14 cellular contexts compared by ENCODE assay signal in genomic region chr18:25223899-25224607, GRCh38.
"Had no signal": no experiment of that assay in that cellular context is flagged by ENCODE, and none has a peak within 500 bp of the region (broad histone marks: within the 10 kb centered on the region; RNA-seq: fewer than 3 reads in every experiment).

No MANE protein-coding gene starts in this region.

- H3K36me3 Mint-ChIP-seq: activated CD4-positive, alpha-beta memory T cell treated with anti-CD3 and anti-CD28 coated beads for 36 hours; natural killer cell; stimulated activated effector memory CD8-positive, alpha-beta T cell treated with anti-CD3 and anti-CD28 coated beads, Interleukin-12 subunit alpha, Interleukin-12 subunit beta, amount 100 ng/mL, for 72 hours had no signal

- H3K4me3 ChIP-seq: colonic mucosa, gastroesophageal sphincter, sigmoid colon, thyroid gland had no signal

- H3K27me3 Mint-ChIP-seq: activated CD4-positive, alpha-beta memory T cell treated with anti-CD3 and anti-CD28 coated beads for 36 hours; activated CD4-positive, alpha-beta T cell treated with anti-CD3 and anti-CD28 coated beads for 36 hours; activated T-cell treated with anti-CD3 and anti-CD28 coated beads, Interleukin-2, amount 50 U/mL, for 24 hours had no signal

- H3K27ac ChIP-seq: colonic mucosa, gastroesophageal sphincter, sigmoid colon, thyroid gland had no signal

- H3K27me3 ChIP-seq: colonic mucosa, gastroesophageal sphincter, sigmoid colon, thyroid gland had no signal

- H3K9me3 ChIP-seq: colonic mucosa, gastroesophageal sphincter, sigmoid colon, thyroid gland had no signal

- H3K36me3 ChIP-seq: colonic mucosa, sigmoid colon had no signal

- H3K27ac Mint-ChIP-seq: activated CD4-positive, alpha-beta memory T cell treated with anti-CD3 and anti-CD28 coated beads for 36 hours; activated CD4-positive, alpha-beta T cell treated with anti-CD3 and anti-CD28 coated beads for 36 hours; activated T-cell treated with anti-CD3 and anti-CD28 coated beads, Interleukin-2, amount 50 U/mL, for 24 hours; natural killer cell; progenitor cell of endocrine pancreas; stimulated activated effector memory CD8-positive, alpha-beta T cell treated with anti-CD3 and anti-CD28 coated beads, Interleukin-12 subunit alpha, Interleukin-12 subunit beta, amount 100 ng/mL, for 72 hours; T-helper 1 cell treated with Interleukin-12 subunit alpha and Interleukin-12 subunit beta and Interleukin-4 antibody, amounts not matched to agents 30 μg/mL and 1 μg/mL, for 36 hours had no signal

- H3K9me3 Mint-ChIP-seq: activated CD4-positive, alpha-beta memory T cell treated with anti-CD3 and anti-CD28 coated beads for 36 hours; activated T-cell treated with anti-CD3 and anti-CD28 coated beads, Interleukin-2, amount 50 U/mL, for 24 hours; natural killer cell; stimulated activated effector memory CD8-positive, alpha-beta T cell treated with anti-CD3 and anti-CD28 coated beads, Interleukin-12 subunit alpha, Interleukin-12 subunit beta, amount 100 ng/mL, for 72 hours; T-helper 1 cell treated with Interleukin-12 subunit alpha and Interleukin-12 subunit beta and Interleukin-4 antibody, amounts not matched to agents 30 μg/mL and 1 μg/mL, for 36 hours had no signal

- H3K4me1 Mint-ChIP-seq: activated CD4-positive, alpha-beta T cell treated with anti-CD3 and anti-CD28 coated beads for 36 hours; stimulated activated effector memory CD8-positive, alpha-beta T cell treated with anti-CD3 and anti-CD28 coated beads, Interleukin-12 subunit alpha, Interleukin-12 subunit beta, amount 100 ng/mL, for 72 hours had no signal

- H3K4me1 ChIP-seq: colonic mucosa, thyroid gland had no signal

- DNase-seq: activated CD4-positive, alpha-beta memory T cell treated with anti-CD3 and anti-CD28 coated beads for 36 hours; activated CD4-positive, alpha-beta T cell treated with anti-CD3 and anti-CD28 coated beads for 36 hours; activated naive CD4-positive, alpha-beta T cell treated with anti-CD3 and anti-CD28 coated beads, Interleukin-2, amount 50 U/mL, for 16 hours; activated T-cell treated with anti-CD3 and anti-CD28 coated beads, Interleukin-2, amount 50 U/mL, for 24 hours; colonic mucosa; natural killer cell; nucleus accumbens; sigmoid colon; stimulated activated CD4-positive, alpha-beta T cell treated with anti-CD3 and anti-CD28 coated beads, Interleukin-1b, Interleukin-23, amount 100 ng/mL, for 48 hours; thyroid gland had no signal

- H3K4me3 Mint-ChIP-seq: activated CD4-positive, alpha-beta memory T cell treated with anti-CD3 and anti-CD28 coated beads for 36 hours; activated CD4-positive, alpha-beta T cell treated with anti-CD3 and anti-CD28 coated beads for 36 hours; activated T-cell treated with anti-CD3 and anti-CD28 coated beads, Interleukin-2, amount 50 U/mL, for 24 hours; natural killer cell; stimulated activated effector memory CD8-positive, alpha-beta T cell treated with anti-CD3 and anti-CD28 coated beads, Interleukin-12 subunit alpha, Interleukin-12 subunit beta, amount 100 ng/mL, for 72 hours; T-helper 1 cell treated with Interleukin-12 subunit alpha and Interleukin-12 subunit beta and Interleukin-4 antibody, amounts not matched to agents 30 μg/mL and 1 μg/mL, for 36 hours had no signal

- ATAC-seq: activated CD4-positive, alpha-beta T cell treated with anti-CD3 and anti-CD28 coated beads for 36 hours; gastroesophageal sphincter; natural killer cell; stimulated activated effector memory CD8-positive, alpha-beta T cell treated with anti-CD3 and anti-CD28 coated beads, Interleukin-12 subunit alpha, Interleukin-12 subunit beta, amount 100 ng/mL, for 72 hours had no signal
